Comparison of ENCODE assay signal across 8 cellular contexts in the genomic region with DNA sequence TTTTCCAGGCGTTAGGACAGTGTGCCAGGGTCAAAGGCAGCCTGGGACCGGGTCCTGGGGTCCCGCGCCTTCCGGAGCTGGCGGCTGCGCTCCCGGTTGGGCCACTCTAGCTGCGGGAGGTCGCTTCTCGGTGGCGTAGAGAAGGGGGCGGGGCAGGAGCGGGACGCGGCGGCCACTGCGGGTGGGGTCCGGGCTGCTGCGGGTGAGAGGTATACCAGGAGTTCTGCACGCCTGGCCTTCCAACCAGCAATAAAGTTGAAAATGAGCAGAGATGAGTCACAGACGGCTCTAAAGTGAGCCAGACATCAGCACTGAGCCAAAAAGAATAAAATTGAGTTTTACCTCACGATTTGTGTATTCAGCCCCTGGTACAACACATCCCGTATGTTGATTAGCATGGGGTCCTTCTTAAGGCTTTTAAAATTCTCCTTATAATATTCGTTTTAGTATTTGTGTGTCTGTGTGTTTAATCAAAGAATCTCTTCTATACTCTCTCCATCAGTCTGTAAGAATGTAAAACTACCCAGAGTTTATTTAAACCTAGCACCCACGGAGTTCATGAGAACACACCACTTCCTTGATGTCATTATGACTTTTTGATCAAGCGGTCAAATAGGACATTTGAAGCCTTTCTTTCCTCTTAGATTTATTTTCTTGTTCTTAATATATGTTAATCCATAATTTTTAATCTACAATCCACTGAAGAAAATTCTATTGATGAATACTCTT. TPM values are rescaled to one million over a fixed set of nuclear protein-coding genes. Genes with fewer than 3 reads are reported as not detected.
A peak's percentile ranks its signal among the peaks of the same experiment; 100 is the strongest.
DNase-seq lines count a peak whose midpoint lies in the region; ATAC-seq and TF ChIP-seq lines count a peak whose summit lies in the region.

Gene C1GALT1C1L, minus strand, starts transcription at position 108 of the 729 bp plus-strand sequence. Its CDS starts 107 bp downstream, at position 1.

- H3K27ac Mint-ChIP-seq in CD4-positive, CD25-positive, alpha-beta regulatory T cell = no peak within 1 kb of the TSS
- H3K27ac Mint-ChIP-seq in activated CD8-positive, alpha-beta T cell treated with anti-CD3 and anti-CD28 coated beads for 36 hours = no peak within 1 kb of the TSS
- peak within 1 kb of the TSS in 1 of 10 donors; percentile 53 for H3K27ac Mint-ChIP-seq in naive thymus-derived CD8-positive, alpha-beta T cell

- H3K9me3 Mint-ChIP-seq in CD4-positive, CD25-positive, alpha-beta regulatory T cell = peaks cover 0 to 16% (median 2%) of the 10 kb centered on the region in 7 donors
- no peaks in the 10 kb centered on the region for H3K9me3 Mint-ChIP-seq in activated CD8-positive, alpha-beta T cell treated with anti-CD3 and anti-CD28 coated beads for 36 hours
- peaks cover 6 to 23% (median 11%) of the 10 kb centered on the region in 9 donors for H3K9me3 Mint-ChIP-seq in naive thymus-derived CD8-positive, alpha-beta T cell

- TF ChIP-seq CTCF in activated CD8-positive, alpha-beta T cell treated with anti-CD3 and anti-CD28 coated beads for 36 hours (IDR thresholded peaks at IDR 0.05) = no peak
- no peak for TF ChIP-seq CTCF in thyroid gland (IDR thresholded peaks at IDR 0.05)

- H3K4me3 Mint-ChIP-seq in CD4-positive, CD25-positive, alpha-beta regulatory T cell = peak within 1 kb of the TSS in 3 of 4 donors; percentile 7 to 49 (median 33)
- peak within 1 kb of the TSS; percentile 29 for H3K4me3 Mint-ChIP-seq in activated CD8-positive, alpha-beta T cell treated with anti-CD3 and anti-CD28 coated beads for 36 hours
- H3K4me3 Mint-ChIP-seq in naive thymus-derived CD8-positive, alpha-beta T cell = peak within 1 kb of the TSS; percentile 7 to 73 (median 60)

- 6 to 13% methylated on average over 18 to 26 of the region's 27 CpGs for WGBS in thyroid gland, 2 donors

- CTCF ChIA-PET in activated CD8-positive, alpha-beta T cell treated with anti-CD3 and anti-CD28 coated beads for 36 hours (lab: Charles Lee) = no interaction called here

- H3K36me3 Mint-ChIP-seq in CD4-positive, CD25-positive, alpha-beta regulatory T cell = no peaks in the 10 kb centered on the region
- no peaks in the 10 kb centered on the region for H3K36me3 Mint-ChIP-seq in activated CD8-positive, alpha-beta T cell treated with anti-CD3 and anti-CD28 coated beads for 36 hours (ENCODE audit: low read depth)
- peaks cover 0 to 24% (median 2%) of the 10 kb centered on the region in 3 donors for H3K36me3 Mint-ChIP-seq in naive thymus-derived CD8-positive, alpha-beta T cell

- peaks cover 14% of the 10 kb centered on the region for H3K27me3 ChIP-seq in CD4-positive, CD25-positive, alpha-beta regulatory T cell (ENCODE audit: control insufficient read depth, insufficient read depth, low read length)
- H3K27me3 ChIP-seq in thyroid gland = no peaks in the 10 kb centered on the region

- peaks cover 9% of the 10 kb centered on the region for H3K27me3 Mint-ChIP-seq in CD4-positive, CD25-positive, alpha-beta regulatory T cell
- peaks cover 13% of the 10 kb centered on the region for H3K27me3 Mint-ChIP-seq in activated CD8-positive, alpha-beta T cell treated with anti-CD3 and anti-CD28 coated beads for 36 hours
- peaks cover 6 to 27% (median 10%) of the 10 kb centered on the region in 5 donors for H3K27me3 Mint-ChIP-seq in naive thymus-derived CD8-positive, alpha-beta T cell

- intact Hi-C loops in activated CD8-positive, alpha-beta T cell treated with anti-CD3 and anti-CD28 coated beads for 36 hours (cut with micrococcal nuclease) = no loop called here
- intact Hi-C loops in thyroid gland (cut with DNase I) = no loop called here

- H3K36me3 ChIP-seq in CD4-positive, CD25-positive, alpha-beta regulatory T cell (ENCODE audit: control insufficient read depth, insufficient read depth, low read length) = no peaks in the 10 kb centered on the region
- H3K36me3 ChIP-seq in thyroid gland = no peaks in the 10 kb centered on the region

- peaks cover 0 to 4% (median 1%) of the 10 kb centered on the region in 4 donors for H3K4me1 Mint-ChIP-seq in CD4-positive, CD25-positive, alpha-beta regulatory T cell
- H3K4me1 Mint-ChIP-seq in activated CD8-positive, alpha-beta T cell treated with anti-CD3 and anti-CD28 coated beads for 36 hours (ENCODE audit: low read depth) = peaks cover 3% of the 10 kb centered on the region
- H3K4me1 Mint-ChIP-seq in naive thymus-derived CD8-positive, alpha-beta T cell = peaks cover 2 to 9% (median 3%) of the 10 kb centered on the region in 4 donors

- H3K4me1 ChIP-seq in CD4-positive, CD25-positive, alpha-beta regulatory T cell (ENCODE audit: control insufficient read depth, insufficient read depth, low read length, poor library complexity, severe bottlenecking) = no peaks in the 10 kb centered on the region
- no peaks in the 10 kb centered on the region for H3K4me1 ChIP-seq in thyroid gland

- TF ChIP-seq POLR2A in thyroid gland (IDR thresholded peaks at IDR 0.05) = no peak

- DNase-seq in CD4-positive, CD25-positive, alpha-beta regulatory T cell = no peak
- DNase-seq in MV-4-11 (lab: John Stamatoyannopoulos, UW) (peak; percentile 10), fibroblast of gingiva (ENCODE audit: low read depth) (peak; percentile 27), thyroid gland (peak; percentile 63 to 67), GF-D8 (lab: John Stamatoyannopoulos, UW) (no peak)
- DNase-seq in activated CD8-positive, alpha-beta T cell treated with anti-CD3 and anti-CD28 coated beads for 36 hours = peak; percentile 20
- DNase-seq in naive thymus-derived CD8-positive, alpha-beta T cell = peak in 6 of 10 donors; percentile 2 to 23 (median 14)

- H3K27ac ChIP-seq in CD4-positive, CD25-positive, alpha-beta regulatory T cell (ENCODE audit: insufficient read depth, low read length, poor library complexity, severe bottlenecking) = no peak within 1 kb of the TSS
- no peak within 1 kb of the TSS for H3K27ac ChIP-seq in thyroid gland

- POLR2A ChIA-PET in activated CD8-positive, alpha-beta T cell treated with anti-CD3 and anti-CD28 coated beads for 36 hours (lab: Charles Lee) = no interaction called here
- POLR2A ChIA-PET in naive thymus-derived CD8-positive, alpha-beta T cell (lab: Charles Lee) = no interaction called here

- H3K4me3 ChIP-seq in CD4-positive, CD25-positive, alpha-beta regulatory T cell (ENCODE audit: low read depth, low read length) = no peak within 1 kb of the TSS
- H3K4me3 ChIP-seq in thyroid gland (replicated peaks in 1 of 3) = peak within 1 kb of the TSS; percentile 13 to 29 (median 19)

- no peak for ATAC-seq in CD4-positive, CD25-positive, alpha-beta regulatory T cell (ENCODE audit: low read depth in 2 of 2)
- peak; percentile 58 for ATAC-seq in activated CD8-positive, alpha-beta T cell treated with anti-CD3 and anti-CD28 coated beads for 36 hours
- peak; percentile 66 to 76 for ATAC-seq in naive thymus-derived CD8-positive, alpha-beta T cell
- no peak for ATAC-seq in HG03196 (IDR thresholded peaks at IDR 0.05; ENCODE audit: unreplicated experiment)

- H3K9me3 ChIP-seq in CD4-positive, CD25-positive, alpha-beta regulatory T cell (ENCODE audit: control insufficient read depth in 2 of 2, low read length in 2 of 2) = peaks cover 0 to 4% of the 10 kb centered on the region in 2 experiments
- no peaks in the 10 kb centered on the region for H3K9me3 ChIP-seq in thyroid gland

RNA-seq across cellular contexts. Expression of gene C1GALT1C1L, which starts in this region (rescaled TPM):
- total RNA-seq in CD4-positive, CD25-positive, alpha-beta regulatory T cell = not detected
- polyA plus RNA-seq in CD4-positive, CD25-positive, alpha-beta regulatory T cell = under 1 TPM in 2 of 4 donors, not detected in 2; 0.15 to 0.30 TPM
- under 1 TPM in 1 of 2 experiments, not detected in 1; 0.36 TPM for total RNA-seq in activated CD8-positive, alpha-beta T cell treated with anti-CD3 and anti-CD28 coated beads for 36 hours
- under 1 TPM; 0.31 to 0.33 TPM for total RNA-seq in naive thymus-derived CD8-positive, alpha-beta T cell
- polyA plus RNA-seq in naive thymus-derived CD8-positive, alpha-beta T cell = under 1 TPM in 2 of 3 donors, not detected in 1; 0.16 to 0.44 TPM
- total RNA-seq in thyroid gland = 1 to 10 TPM in 2 of 4 donors, under 1 TPM in 1, not detected in 1; 0.68 to 1.8 (median 1.1) TPM

Comparison
In these comparisons a context has a peak if more than half of its experiments do, and no peak if none do; other contexts are left out.
1. Peak in DNase-seq and ATAC-seq in activated CD8-positive, alpha-beta T cell treated with anti-CD3 and anti-CD28 coated beads for 36 hours; RNA of the gene not detected or under 1 TPM.
2. Peak in DNase-seq and ATAC-seq in naive thymus-derived CD8-positive, alpha-beta T cell; RNA of the gene not detected or under 1 TPM.
3. DNase-seq: peak in MV-4-11 (single experiment), fibroblast of gingiva (single experiment) and thyroid gland (2 of 2); none in CD4-positive, CD25-positive, alpha-beta regulatory T cell (0 of 3) and GF-D8 (single experiment).
4. Peak in every context shown above with its lines, with median percentiles within 50 percentile points of each other: H3K4me3 Mint-ChIP-seq.